ENCODE assay signal across 18 cellular contexts in genomic region chr17:72474740-72475477, GRCh38.
A peak's percentile ranks its signal among the peaks of the same experiment; 100 is the strongest.
DNase-seq lines count a peak whose midpoint lies in the region; ATAC-seq and TF ChIP-seq lines count a peak whose summit lies in the region.
"Had no signal": no experiment of that assay in that cellular context is flagged by ENCODE, and none has a peak within 500 bp of the region (broad histone marks: within the 10 kb centered on the region; RNA-seq: fewer than 3 reads in every experiment).

No MANE protein-coding gene starts in this region.

- no peak overlapping the region for H3K4me3 Mint-ChIP-seq in CD4-positive, alpha-beta T cell
- H3K4me3 Mint-ChIP-seq: T-helper 1 cell treated with Interleukin-12 subunit alpha and Interleukin-12 subunit beta and Interleukin-4 antibody, amounts not matched to agents 30 μg/mL and 1 μg/mL, for 36 hours had no signal

- no peak overlapping the region for H4K8ac ChIP-seq in mesenchymal stem cell (ENCODE audit: low read length)

- POLR2A ChIA-PET in CD4-positive, alpha-beta T cell (lab: Charles Lee) = no interaction called here

- H2BK12ac ChIP-seq in mesenchymal stem cell (ENCODE audit: low read length in 2 of 2) = no peak overlapping the region

- no peak overlapping the region for H3K9ac ChIP-seq in Karpas-422 (ENCODE audit: low read length)
- H3K9ac ChIP-seq in mesenchymal stem cell (ENCODE audit: low read length) = no peak overlapping the region

- H3K27me3 Mint-ChIP-seq in CD4-positive, alpha-beta T cell = peaks cover 39% of the 10 kb centered on the region

- no peaks in the 10 kb centered on the region for H3K79me2 ChIP-seq in Karpas-422 (ENCODE audit: low read length)

- no peaks in the 10 kb centered on the region for H3K36me3 ChIP-seq in Karpas-422 (ENCODE audit: insufficient read depth, low read length)
- H3K36me3 ChIP-seq in body of pancreas (replicated peaks in 1 of 2; ENCODE audit: insufficient read depth in 1 of 2, low read depth in 2 of 2) = no peaks in the 10 kb centered on the region
- H3K36me3 ChIP-seq in mesenchymal stem cell (ENCODE audit: control insufficient read depth in 1 of 2, insufficient read depth in 2 of 2, low read depth in 1 of 2, low read length in 2 of 2) = peaks cover 0 to under 1% of the 10 kb centered on the region in 2 experiments
- no peaks in the 10 kb centered on the region for H3K36me3 ChIP-seq in stomach
- H3K36me3 ChIP-seq: cardiac muscle cell, esophagus squamous epithelium had no signal

- peaks cover 49% of the 10 kb centered on the region for H3K4me1 ChIP-seq in Karpas-422 (ENCODE audit: low read length)
- peaks cover 55% of the 10 kb centered on the region for H3K4me1 ChIP-seq in body of pancreas
- H3K4me1 ChIP-seq in mesenchymal stem cell (ENCODE audit: control insufficient read depth, insufficient read depth, low read depth, low read length) = peaks cover 12% of the 10 kb centered on the region
- H3K4me1 ChIP-seq in stomach = peaks cover 23 to 61% (median 34%) of the 10 kb centered on the region in 4 donors

- H3K4me3 ChIP-seq in Karpas-422 (ENCODE audit: low read length) (no peak overlapping the region), body of pancreas (no peak overlapping the region), mesenchymal stem cell (ENCODE audit: insufficient read depth in 1 of 2, low read depth in 1 of 2, low read length in 2 of 2) (no peak overlapping the region), stomach (no peak overlapping the region)
- H3K4me3 ChIP-seq: cardiac muscle cell, esophagus squamous epithelium had no signal

- H3K23ac ChIP-seq in mesenchymal stem cell (ENCODE audit: low read length in 2 of 2) = no peak overlapping the region

- H3K27ac ChIP-seq in Karpas-422 (ENCODE audit: low read length) = no peak overlapping the region
- peak overlapping the region; percentile 69 to 93 (median 86) for H3K27ac ChIP-seq in body of pancreas
- no peak overlapping the region for H3K27ac ChIP-seq in mesenchymal stem cell (ENCODE audit: low read length, poor library complexity, severe bottlenecking)
- H3K27ac ChIP-seq in stomach = peak overlapping the region; percentile 68 to 92 (median 81)
- no peak overlapping the region for H3K27ac ChIP-seq in CD4-positive, alpha-beta T cell (ENCODE audit: low read depth, low read length)
- H3K27ac ChIP-seq: cardiac muscle cell had no signal

- H3K27me3 ChIP-seq in Karpas-422 (ENCODE audit: low read length) = no peaks in the 10 kb centered on the region
- H3K27me3 ChIP-seq in body of pancreas = no peaks in the 10 kb centered on the region
- H3K27me3 ChIP-seq in mesenchymal stem cell (ENCODE audit: control insufficient read depth in 1 of 2, insufficient read depth in 1 of 2, low read length in 2 of 2) = peaks cover 0 to 20% of the 10 kb centered on the region in 2 experiments
- H3K27me3 ChIP-seq in stomach = peaks cover 0 to 4% (median 0%) of the 10 kb centered on the region in 3 donors
- peaks cover 13% of the 10 kb centered on the region for H3K27me3 ChIP-seq in CD4-positive, alpha-beta T cell (ENCODE audit: control insufficient read depth, insufficient read depth, low read length)
- H3K27me3 ChIP-seq: cardiac muscle cell had no signal

- no peak overlapping the region for H2AFZ ChIP-seq in Karpas-422 (ENCODE audit: low read length)
- no peak overlapping the region for H2AFZ ChIP-seq in mesenchymal stem cell (ENCODE audit: low read depth, low read length)

- H3K9me3 Mint-ChIP-seq in CD4-positive, alpha-beta T cell = peaks cover 3% of the 10 kb centered on the region
- H3K9me3 Mint-ChIP-seq: activated T-helper 2 cell treated with anti-CD3 and anti-CD28 coated beads, Interferon-gamma antibody, Interleukin-2, Interleukin-4, amounts not matched to agents 10 μg/mL and 5 μg/mL and 100 μg/mL, durations not matched to agents 14 hours and 24 hours and 36 hours; T-helper 1 cell treated with Interleukin-12 subunit alpha and Interleukin-12 subunit beta and Interleukin-4 antibody, amounts not matched to agents 30 μg/mL and 1 μg/mL, for 36 hours had no signal

- no peak overlapping the region for H3K4ac ChIP-seq in mesenchymal stem cell (ENCODE audit: low read depth in 1 of 2, low read length in 2 of 2)

- no peak overlapping the region for H3K27ac Mint-ChIP-seq in CD4-positive, alpha-beta T cell
- H3K27ac Mint-ChIP-seq: activated T-helper 2 cell treated with anti-CD3 and anti-CD28 coated beads, Interferon-gamma antibody, Interleukin-2, Interleukin-4, amounts not matched to agents 10 μg/mL and 5 μg/mL and 100 μg/mL, durations not matched to agents 14 hours and 24 hours and 36 hours; T-helper 1 cell treated with Interleukin-12 subunit alpha and Interleukin-12 subunit beta and Interleukin-4 antibody, amounts not matched to agents 30 μg/mL and 1 μg/mL, for 36 hours had no signal

- H3K4me2 ChIP-seq in Karpas-422 (ENCODE audit: low read depth, low read length, poor library complexity, severe bottlenecking) (peak overlapping the region; percentile 36), mesenchymal stem cell (ENCODE audit: low read length, poor library complexity, severe bottlenecking) (no peak overlapping the region)

- H4K91ac ChIP-seq in mesenchymal stem cell (ENCODE audit: low read length) = no peak overlapping the region

- H3K18ac ChIP-seq in mesenchymal stem cell (ENCODE audit: low read depth in 1 of 2, low read length in 2 of 2) = no peak overlapping the region

- DNase-seq in Karpas-422 (no peak), body of pancreas (peak; percentile 60 to 81 (median 80)), mesenchymal stem cell (peak; percentile 38), stomach (peak; percentile 52), NCI-H2107 treated with DMSO at 0.1 percent for 48 hours (lab: John Stamatoyannopoulos, UW; ENCODE audit: unreplicated experiment) (no peak)
- DNase-seq in CD4-positive, alpha-beta T cell = no peak
- DNase-seq: AML-193; esophagus squamous epithelium; glutamatergic neuron; NCI-H1436 treated with DMSO at 0.1 percent for 48 hours; NCI-H226; nucleus accumbens; stimulated activated CD4-positive, alpha-beta T cell treated with anti-CD3 and anti-CD28 coated beads, Interleukin-2, amount 100 ng/mL, for 48 hours had no signal

- H3K9me3 ChIP-seq in Karpas-422 (ENCODE audit: low read length) (no peaks in the 10 kb centered on the region), body of pancreas (no peaks in the 10 kb centered on the region), mesenchymal stem cell (ENCODE audit: control insufficient read depth, low read length) (no peaks in the 10 kb centered on the region), stomach (peaks cover 0 to 10% (median 0%) of the 10 kb centered on the region in 4 donors)
- H3K9me3 ChIP-seq in CD4-positive, alpha-beta T cell (ENCODE audit: control insufficient read depth, low read length) = peaks cover 8% of the 10 kb centered on the region
- H3K9me3 ChIP-seq: esophagus squamous epithelium had no signal

- H4K20me1 ChIP-seq in Karpas-422 (ENCODE audit: insufficient read depth, low read depth, low read length) = no peaks in the 10 kb centered on the region

- H3K79me1 ChIP-seq in mesenchymal stem cell (replicated peaks; ENCODE audit: low read length, poor library complexity, severe bottlenecking) = peaks cover 36% of the 10 kb centered on the region

- CTCF ChIA-PET in CD4-positive, alpha-beta T cell (lab: Charles Lee) = no interaction called here

- H2BK15ac ChIP-seq in mesenchymal stem cell (ENCODE audit: low read depth, poor library complexity, severe bottlenecking) = no peak overlapping the region

- intact Hi-C loops in body of pancreas (cut with DNase I) (no loop called here), stomach (cut with DNase I; ENCODE audit: low total_unique reads) (loop anchor here (10.0 kb wide), 1 partner anchor 60 kb away; no protein-coding TSS in a partner anchor)
- intact Hi-C loops in CD4-positive, alpha-beta T cell (cut with DNase I, micrococcal nuclease) = no loop called here

- TF ChIP-seq POLR2A in body of pancreas (IDR thresholded peaks at IDR 0.05) = no peak
- no peak for TF ChIP-seq POLR2A in stomach (IDR thresholded peaks at IDR 0.05)

- 53 to 59% methylated on average over 5 of the region's 5 CpGs for WGBS in body of pancreas, 2 donors
- 70% methylated on average over 4 of the region's 5 CpGs for WGBS in mesenchymal stem cell
- WGBS in stomach, 5 donors = 55 to 73% (median 60%) methylated on average over 5 of the region's 5 CpGs

- ATAC-seq in body of pancreas (peak; percentile 74), HG02571 (IDR thresholded peaks at IDR 0.05; ENCODE audit: unreplicated experiment) (no peak)
- ATAC-seq in CD4-positive, alpha-beta T cell (ENCODE audit: poor library complexity) = no peak
- ATAC-seq: activated CD4-positive, CD25-positive, alpha-beta regulatory T cell treated with anti-CD3 and anti-CD28 coated beads, Interleukin-2, amount 50 U/mL, for 24 hours had no signal

- H3K4me1 Mint-ChIP-seq in CD4-positive, alpha-beta T cell (ENCODE audit: low read depth) = no peaks in the 10 kb centered on the region

- TF ChIP-seq CTCF in body of pancreas (IDR thresholded peaks at IDR 0.05) (no peak), stomach (IDR thresholded peaks at IDR 0.05) (no peak)
- no peak for TF ChIP-seq CTCF in CD4-positive, alpha-beta T cell (IDR thresholded peaks at IDR 0.05)

- no peak for TF ChIP-seq EP300 in stomach (IDR thresholded peaks at IDR 0.05)

- H2BK5ac ChIP-seq in mesenchymal stem cell (ENCODE audit: low read depth, low read length, poor library complexity, severe bottlenecking) = no peak overlapping the region

- H2BK120ac ChIP-seq in mesenchymal stem cell (ENCODE audit: low read depth, low read length) = no peak overlapping the region

- no peaks in the 10 kb centered on the region for H3K9me2 ChIP-seq in Karpas-422 (replicated peaks; ENCODE audit: insufficient read depth, low read length)

- no peaks in the 10 kb centered on the region for H3K36me3 Mint-ChIP-seq in CD4-positive, alpha-beta T cell (ENCODE audit: low read depth)

- no peak overlapping the region for H2AK5ac ChIP-seq in mesenchymal stem cell (ENCODE audit: low read length, severe bottlenecking)

- no peak overlapping the region for H3K14ac ChIP-seq in mesenchymal stem cell (ENCODE audit: low read length in 2 of 2)

Comparison
In these comparisons a context has a peak if more than half of its experiments do, and no peak if none do; other contexts are left out.
1. DNase-seq: peak in body of pancreas (4 of 4), mesenchymal stem cell (single experiment) and stomach (single experiment); none in Karpas-422 (single experiment), NCI-H2107 treated with DMSO at 0.1 percent for 48 hours (single experiment) and CD4-positive, alpha-beta T cell (0 of 10).
2. H3K27ac ChIP-seq: peak in body of pancreas (4 of 4) and stomach (5 of 5); none in Karpas-422 (single experiment), mesenchymal stem cell (single experiment) and CD4-positive, alpha-beta T cell (single experiment).